1 cellular context compared by ENCODE assay signal in genomic region chr4:126784966-126785580, GRCh38.
TF ChIP-seq lines count a peak whose summit lies in the region.

No MANE protein-coding gene starts in this region.

TF ChIP-seq in IMR-90, 13 proteins besides CTCF, POLR2A, EP300 and RAD21:
- TF ChIP-seq CHD1 (IDR thresholded peaks at IDR 0.05; ENCODE audit: low read depth, low read length), result no peak
- no peak for TF ChIP-seq NFE2L2 (IDR thresholded peaks at IDR 0.05; ENCODE audit: low read depth, low read length)
- no peak for TF ChIP-seq CEBPB (IDR thresholded peaks at IDR 0.05; ENCODE audit: low read depth, low read length)
- no peak for TF ChIP-seq MXI1 (IDR thresholded peaks at IDR 0.05; ENCODE audit: borderline replicate concordance, low read depth, low read length)
- no peak for TF ChIP-seq BHLHE40 (IDR thresholded peaks at IDR 0.05; ENCODE audit: low read depth, low read length)
- no peak for TF ChIP-seq USF2 (IDR thresholded peaks at IDR 0.05; ENCODE audit: low read depth, low read length)
- TF ChIP-seq RFX5 (IDR thresholded peaks at IDR 0.05; ENCODE audit: low read depth, low read length), result no peak
- no peak for TF ChIP-seq MAZ (IDR thresholded peaks at IDR 0.05; ENCODE audit: borderline replicate concordance, low read depth, low read length)
- TF ChIP-seq RCOR1 (IDR thresholded peaks at IDR 0.05; ENCODE audit: insufficient replicate concordance, low read length), result no peak
- no peak for TF ChIP-seq MAFK (IDR thresholded peaks at IDR 0.05; ENCODE audit: low read depth, low read length)
- TF ChIP-seq SMC3 (IDR thresholded peaks at IDR 0.05; ENCODE audit: low read depth, low read length), result no peak
- TF ChIP-seq, protein P1, sequence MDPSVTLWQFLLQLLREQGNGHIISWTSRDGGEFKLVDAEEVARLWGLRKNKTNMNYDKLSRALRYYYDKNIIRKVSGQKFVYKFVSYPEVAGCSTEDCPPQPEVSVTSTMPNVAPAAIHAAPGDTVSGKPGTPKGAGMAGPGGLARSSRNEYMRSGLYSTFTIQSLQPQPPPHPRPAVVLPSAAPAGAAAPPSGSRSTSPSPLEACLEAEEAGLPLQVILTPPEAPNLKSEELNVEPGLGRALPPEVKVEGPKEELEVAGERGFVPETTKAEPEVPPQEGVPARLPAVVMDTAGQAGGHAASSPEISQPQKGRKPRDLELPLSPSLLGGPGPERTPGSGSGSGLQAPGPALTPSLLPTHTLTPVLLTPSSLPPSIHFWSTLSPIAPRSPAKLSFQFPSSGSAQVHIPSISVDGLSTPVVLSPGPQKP (IDR thresholded peaks at IDR 0.05; ENCODE audit: borderline replicate concordance, low read depth, low read length), result no peak
- no peak for TF ChIP-seq FOS (IDR thresholded peaks at IDR 0.05; ENCODE audit: low read depth, low read length)
